30 cellular contexts compared by ENCODE assay signal in the genomic region with DNA sequence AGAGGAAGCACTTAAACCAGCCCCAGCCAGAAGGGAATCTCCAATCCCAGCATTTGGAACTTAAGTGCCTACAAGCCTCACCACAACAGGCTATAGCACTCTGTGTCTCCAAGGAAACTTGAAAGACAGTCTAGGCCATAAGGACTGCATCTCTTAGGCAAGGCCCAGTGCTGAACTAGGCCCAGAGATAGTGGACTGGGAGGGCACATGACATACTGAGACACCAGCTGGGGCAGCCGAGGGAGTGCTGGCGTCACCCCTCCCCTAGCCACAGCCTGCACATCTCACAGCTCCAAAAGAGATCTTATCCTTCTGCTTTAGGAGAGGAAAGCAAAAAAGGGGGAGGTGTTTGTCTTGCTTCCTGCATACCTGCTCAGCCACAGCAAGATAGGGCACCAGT.
"Had no signal": no experiment of that assay in that cellular context is flagged by ENCODE, and none has a peak within 500 bp of the region (broad histone marks: within the 10 kb centered on the region; RNA-seq: fewer than 3 reads in every experiment).

No MANE protein-coding gene starts in this region.

- H3K4me1 ChIP-seq: ascending aorta, breast epithelium, colonic mucosa, esophagus squamous epithelium had no signal

- H3K4me1 Mint-ChIP-seq: activated B cell treated with CpG ODN at 0.5 μM for 24 hours; activated CD4-positive, alpha-beta memory T cell treated with anti-CD3 and anti-CD28 coated beads, Interleukin-2, amount 10 ng/mL, durations not matched to agents 7 days and 5 days; activated naive CD4-positive, alpha-beta T cell treated with anti-CD3 and anti-CD28 coated beads, Interleukin-2, amount 10 ng/mL, durations not matched to agents 7 days and 5 days; activated naive CD8-positive, alpha-beta T cell treated with anti-CD3 and anti-CD28 coated beads, Interleukin-2, amount 10 ng/mL, durations not matched to agents 7 days and 5 days; brain; T-helper 17 cell had no signal

- H3K4me3 Mint-ChIP-seq: activated B cell treated with CpG ODN at 0.5 μM for 24 hours; activated CD4-positive, alpha-beta memory T cell treated with anti-CD3 and anti-CD28 coated beads, Interleukin-2, amount 10 ng/mL, durations not matched to agents 7 days and 5 days; activated naive CD4-positive, alpha-beta T cell treated with anti-CD3 and anti-CD28 coated beads, Interleukin-2, amount 10 ng/mL, durations not matched to agents 7 days and 5 days; activated naive CD8-positive, alpha-beta T cell treated with anti-CD3 and anti-CD28 coated beads, Interleukin-2, amount 10 ng/mL, durations not matched to agents 7 days and 5 days; activated T-cell treated with anti-CD3 and anti-CD28 coated beads, Interleukin-2, amount 50 U/mL, for 24 hours; activated T-cell treated with anti-CD3 and anti-CD28 coated beads, Interleukin-2, amount 50 U/mL, for 72 hours; brain; T-helper 17 cell; T-helper 2 cell treated with Interferon-gamma antibody and Interleukin-4, amounts not matched to agents 5 μg/mL and 100 μg/mL, for 36 hours had no signal

- H3K36me3 Mint-ChIP-seq: activated naive CD4-positive, alpha-beta T cell treated with anti-CD3 and anti-CD28 coated beads, Interleukin-2, amount 10 ng/mL, durations not matched to agents 7 days and 5 days; activated naive CD4-positive, alpha-beta T cell treated with anti-CD3 and anti-CD28 coated beads, Interleukin-2, amount 50 U/mL, for 72 hours; activated naive CD8-positive, alpha-beta T cell treated with anti-CD3 and anti-CD28 coated beads, Interleukin-2, amount 10 ng/mL, durations not matched to agents 7 days and 5 days; brain had no signal

- H3K27ac Mint-ChIP-seq: activated B cell treated with CpG ODN at 0.5 μM for 24 hours; activated CD4-positive, alpha-beta memory T cell treated with anti-CD3 and anti-CD28 coated beads, Interleukin-2, amount 10 ng/mL, durations not matched to agents 7 days and 5 days; activated naive CD4-positive, alpha-beta T cell treated with anti-CD3 and anti-CD28 coated beads, Interleukin-2, amount 10 ng/mL, durations not matched to agents 7 days and 5 days; activated naive CD4-positive, alpha-beta T cell treated with anti-CD3 and anti-CD28 coated beads, Interleukin-2, amount 50 U/mL, for 72 hours; activated naive CD8-positive, alpha-beta T cell treated with anti-CD3 and anti-CD28 coated beads, Interleukin-2, amount 10 ng/mL, durations not matched to agents 7 days and 5 days; activated T-cell treated with anti-CD3 and anti-CD28 coated beads, Interleukin-2, amount 50 U/mL, for 24 hours; activated T-cell treated with anti-CD3 and anti-CD28 coated beads, Interleukin-2, amount 50 U/mL, for 72 hours; brain; T-helper 17 cell; T-helper 2 cell treated with Interferon-gamma antibody and Interleukin-4, amounts not matched to agents 5 μg/mL and 100 μg/mL, for 36 hours had no signal

- H3K9me3 Mint-ChIP-seq: activated CD4-positive, alpha-beta memory T cell treated with anti-CD3 and anti-CD28 coated beads, Interleukin-2, amount 10 ng/mL, durations not matched to agents 7 days and 5 days; activated naive CD4-positive, alpha-beta T cell treated with anti-CD3 and anti-CD28 coated beads, Interleukin-2, amount 10 ng/mL, durations not matched to agents 7 days and 5 days; activated naive CD8-positive, alpha-beta T cell treated with anti-CD3 and anti-CD28 coated beads, Interleukin-2, amount 10 ng/mL, durations not matched to agents 7 days and 5 days; T-helper 2 cell treated with Interferon-gamma antibody and Interleukin-4, amounts not matched to agents 5 μg/mL and 100 μg/mL, for 36 hours had no signal

- ATAC-seq: activated CD4-positive, CD25-positive, alpha-beta regulatory T cell treated with anti-CD3 and anti-CD28 coated beads, Interleukin-2, amount 50 U/mL, for 24 hours; activated naive CD4-positive, alpha-beta T cell treated with anti-CD3 and anti-CD28 coated beads, Interleukin-2, amount 50 U/mL, for 72 hours; activated T-cell treated with anti-CD3 and anti-CD28 coated beads, Interleukin-2, amount 50 U/mL, for 72 hours; gastroesophageal sphincter; T-helper 17 cell had no signal

- DNase-seq: activated B cell treated with CpG ODN at 0.5 μM for 24 hours; activated CD4-positive, alpha-beta memory T cell treated with anti-CD3 and anti-CD28 coated beads, Interleukin-2, amount 10 ng/mL, durations not matched to agents 7 days and 5 days; activated CD4-positive, alpha-beta T cell treated with anti-CD3 and anti-CD28 coated beads for 48 hours; activated CD8-positive, alpha-beta memory T cell treated with anti-CD3 and anti-CD28 coated beads, Interleukin-2, amount 50 U/mL, for 48 hours; activated gamma-delta T cell; activated naive CD4-positive, alpha-beta T cell; activated naive CD4-positive, alpha-beta T cell treated with anti-CD3 and anti-CD28 coated beads, Interleukin-2, amount 10 ng/mL, durations not matched to agents 7 days and 5 days; activated naive CD8-positive, alpha-beta T cell treated with anti-CD3 and anti-CD28 coated beads, Interleukin-2, amount 10 ng/mL, durations not matched to agents 7 days and 5 days; activated T-cell treated with anti-CD3 and anti-CD28 coated beads for 4 hours; activated T-cell treated with anti-CD3 and anti-CD28 coated beads, Interleukin-2, amount 50 U/mL, for 24 hours; activated T-cell treated with anti-CD3 and anti-CD28 coated beads, Interleukin-2, amount 50 U/mL, for 72 hours; central memory CD4-positive, alpha-beta T cell; cerebellar nuclear complex; colonic mucosa; effector CD8-positive, alpha-beta T cell; esophagus squamous epithelium; foreskin melanocyte; T-helper 1 cell; T-helper 17 cell; T1000; WERI-Rb-1 had no signal

- H3K36me3 ChIP-seq: ascending aorta, breast epithelium, cardiac muscle cell, colonic mucosa, esophagus squamous epithelium, gastroesophageal sphincter, WERI-Rb-1 had no signal

- H3K27ac ChIP-seq: ascending aorta, breast epithelium, cardiac muscle cell, colonic mucosa, epithelial cell of prostate, esophagus squamous epithelium, gastroesophageal sphincter, WERI-Rb-1 had no signal

- H3K27me3 ChIP-seq: ascending aorta, breast epithelium, cardiac muscle cell, colonic mucosa, esophagus squamous epithelium, gastroesophageal sphincter had no signal

- H3K9me3 ChIP-seq: ascending aorta, colonic mucosa, esophagus squamous epithelium, gastroesophageal sphincter had no signal

- H3K4me3 ChIP-seq: ascending aorta, breast epithelium, cardiac muscle cell, colonic mucosa, esophagus squamous epithelium, gastroesophageal sphincter had no signal
